1 cellular context compared by ENCODE assay signal in the genomic region with DNA sequence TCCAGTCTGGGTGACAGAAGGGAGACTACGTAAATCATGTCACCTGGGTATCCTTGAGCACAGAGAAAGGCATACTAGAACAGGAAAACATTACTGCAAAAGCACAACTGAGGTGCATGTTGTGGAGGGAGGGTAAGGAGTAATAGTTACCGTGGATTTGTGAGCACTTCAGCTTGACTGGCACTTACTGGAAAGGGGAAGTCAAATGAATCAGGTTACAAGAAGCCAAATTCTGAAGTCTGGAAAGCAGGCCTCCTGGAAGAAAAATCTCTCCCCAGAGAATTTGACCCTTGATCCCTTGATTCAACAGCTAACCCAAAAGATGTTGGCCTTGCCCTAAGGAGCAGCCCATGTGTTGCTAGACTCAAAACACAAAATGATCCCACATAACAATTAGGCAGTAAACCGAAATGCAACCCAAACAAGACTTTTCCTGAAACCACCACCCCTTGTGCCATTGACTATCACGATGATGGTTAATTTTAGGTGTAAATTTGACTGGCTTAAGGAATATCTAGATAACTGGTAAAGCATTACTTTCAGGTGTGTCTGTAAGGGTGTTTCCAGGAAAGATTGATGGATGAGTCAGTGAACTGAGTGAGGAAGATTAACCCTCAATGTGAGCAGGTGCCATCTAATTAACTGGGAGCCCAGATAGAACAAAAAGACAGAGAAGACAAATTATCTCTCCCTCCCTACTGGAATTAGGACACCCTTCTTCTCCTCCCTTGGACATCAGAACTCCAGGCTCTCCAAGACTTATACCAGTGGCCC.
TF ChIP-seq lines count a peak whose summit lies in the region.

No MANE protein-coding gene starts in this region.

TF ChIP-seq in HepG2, 621 proteins besides CTCF, POLR2A, EP300 and RAD21 (continued from another document):
- TF ChIP-seq, protein P1, sequence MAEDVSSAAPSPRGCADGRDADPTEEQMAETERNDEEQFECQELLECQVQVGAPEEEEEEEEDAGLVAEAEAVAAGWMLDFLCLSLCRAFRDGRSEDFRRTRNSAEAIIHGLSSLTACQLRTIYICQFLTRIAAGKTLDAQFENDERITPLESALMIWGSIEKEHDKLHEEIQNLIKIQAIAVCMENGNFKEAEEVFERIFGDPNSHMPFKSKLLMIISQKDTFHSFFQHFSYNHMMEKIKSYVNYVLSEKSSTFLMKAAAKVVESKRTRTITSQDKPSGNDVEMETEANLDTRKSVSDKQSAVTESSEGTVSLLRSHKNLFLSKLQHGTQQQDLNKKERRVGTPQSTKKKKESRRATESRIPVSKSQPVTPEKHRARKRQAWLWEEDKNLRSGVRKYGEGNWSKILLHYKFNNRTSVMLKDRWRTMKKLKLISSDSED (CRISPR knock-in tag; IDR thresholded peaks at IDR 0.05) = 0 out of 2 replicates have a peak, but pooled peaks have one; percentile 29
